ENCODE assay signal across 16 cellular contexts in the genomic region with DNA sequence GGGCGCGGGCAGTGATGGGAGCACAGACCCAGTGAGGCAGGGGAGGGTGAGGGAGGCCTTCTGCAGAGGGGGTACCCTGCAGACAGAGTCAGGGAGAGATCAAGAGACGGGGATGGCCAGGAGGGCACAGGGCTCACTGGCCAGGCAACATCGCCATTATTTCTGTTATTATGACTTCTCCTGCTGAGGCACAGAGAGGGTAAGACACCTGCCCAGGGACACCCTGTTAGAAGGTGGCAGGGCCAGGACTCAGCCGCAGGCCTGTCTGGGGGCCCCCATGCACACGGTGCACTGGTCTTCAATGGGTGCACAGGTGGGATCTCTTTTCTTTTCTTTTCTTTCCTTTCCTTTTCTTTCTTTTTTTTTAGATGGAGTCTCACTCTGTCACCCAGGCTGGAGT. TPM values are rescaled to one million over a fixed set of nuclear protein-coding genes. Genes with fewer than 3 reads are reported as not detected.
DNase-seq lines count a peak whose midpoint lies in the region; ATAC-seq and TF ChIP-seq lines count a peak whose summit lies in the region.
"Had no signal": no experiment of that assay in that cellular context is flagged by ENCODE, and none has a peak within 500 bp of the region (broad histone marks: within the 10 kb centered on the region; RNA-seq: fewer than 3 reads in every experiment).

No MANE protein-coding gene starts in this region.

- no peak overlapping the region for H3K4me3 Mint-ChIP-seq in chondrocyte (ENCODE audit: unreplicated experiment)

- H3K4me1 ChIP-seq in IMR-90 (ENCODE audit: control insufficient read depth, insufficient read depth, low read length) (peaks cover 9% of the 10 kb centered on the region), neuronal stem cell (ENCODE audit: control insufficient read depth in 2 of 2, insufficient read depth in 1 of 2, low read depth in 1 of 2, low read length in 2 of 2) (peaks cover 5 to 19% of the 10 kb centered on the region in 2 donors)
- H3K4me1 ChIP-seq: HAP-1 had no signal

- CTCF ChIA-PET in IMR-90 (lab: Yijun Ruan, JAX), result no interaction called here

- H3K23ac ChIP-seq in IMR-90 (ENCODE audit: low read depth, low read length), result no peak overlapping the region
- peak overlapping the region; percentile 57 for H3K23ac ChIP-seq in neuronal stem cell (ENCODE audit: low read depth, low read length, poor library complexity)

- H3K27me3 Mint-ChIP-seq in chondrocyte (ENCODE audit: low read depth), result no peaks in the 10 kb centered on the region

- H2BK12ac ChIP-seq in neuronal stem cell (ENCODE audit: low read length), result no peak overlapping the region

- dilution Hi-C loops in IMR-90 (cut with HindIII; ENCODE audit: low sequenced_read_pairs, unreplicated experiment), result no loop called here

- no peak for TF ChIP-seq RAD21 in IMR-90 (IDR thresholded peaks at IDR 0.05; ENCODE audit: low read length)

- no peaks in the 10 kb centered on the region for H3K36me3 Mint-ChIP-seq in chondrocyte (ENCODE audit: low read depth)
- H3K36me3 Mint-ChIP-seq: CD14-positive monocyte had no signal

- TF ChIP-seq CTCF in C4-2B (conservative IDR thresholded peaks at IDR 0.05) (no peak), IMR-90 (conservative IDR thresholded peaks at IDR 0.05; ENCODE audit: low read depth, low read length) (no peak), chondrocyte (IDR thresholded peaks at IDR 0.05) (no peak), GM13976 (IDR thresholded peaks at IDR 0.05; ENCODE audit: borderline replicate concordance, control extremely low read depth, extremely low read depth, insufficient read depth, missing control alignments) (no peak)

- H3K36me3 ChIP-seq in IMR-90 (ENCODE audit: control insufficient read depth, insufficient read depth, low read length) (no peaks in the 10 kb centered on the region), neuronal stem cell (replicated peaks in 1 of 2; ENCODE audit: control insufficient read depth in 2 of 2, insufficient read depth in 2 of 2, low read length in 2 of 2) (no peaks in the 10 kb centered on the region)
- H3K36me3 ChIP-seq: HAP-1 had no signal

- no peak for DNase-seq in IMR-90
- no peak for DNase-seq in chondrocyte (ENCODE audit: low spot score)
- no peak for DNase-seq in neuronal stem cell (ENCODE audit: low spot score)
- DNase-seq in NK-92 treated with Interleukin-12 subunit alpha and Interleukin-12 subunit beta, amount 100 ng/mL, for 24 hours (lab: John Stamatoyannopoulos, UW), result no peak
- no peak for DNase-seq in GM13976 (ENCODE audit: low spot score)
- DNase-seq in activated gamma-delta T cell treated with Interleukin-2 at 50 U/mL for 16 hours, result no peak
- DNase-seq: AML-193, DMS79 treated with DMSO at 0.1 percent for 48 hours, NCI-H1105, NCI-H2081 treated with DMSO at 0.1 percent for 48 hours, SHP77 treated with DMSO at 0.1 percent for 48 hours had no signal

- no peak overlapping the region for H3K4me3 ChIP-seq in IMR-90 (ENCODE audit: insufficient read depth, low read depth, low read length)
- no peak overlapping the region for H3K4me3 ChIP-seq in neuronal stem cell (ENCODE audit: low read length in 2 of 2)
- H3K4me3 ChIP-seq: HAP-1 had no signal

- H3K9me1 ChIP-seq in IMR-90 (ENCODE audit: insufficient read depth, low read length), result peaks cover 10% of the 10 kb centered on the region

- no peaks in the 10 kb centered on the region; the same call in 1 of the 2 replicates for H3K27me3 ChIP-seq in IMR-90 (ENCODE audit: control insufficient read depth, insufficient read depth, low read length)
- peaks cover 0 to 3% (median 0%) of the 10 kb centered on the region in 3 experiments for H3K27me3 ChIP-seq in neuronal stem cell (ENCODE audit: control insufficient read depth in 3 of 3, insufficient read depth in 3 of 3, low read depth in 1 of 3, low read length in 3 of 3)

- 0 out of 4 replicates have a peak, but pooled peaks cover 0 to 4% of the 10 kb centered on the region in 2 experiments for H3K79me1 ChIP-seq in IMR-90 (ENCODE audit: low read depth in 1 of 2, low read length in 2 of 2)
- H3K79me1 ChIP-seq in neuronal stem cell (ENCODE audit: low read depth, low read length), result no peaks in the 10 kb centered on the region

- H3K4me1 Mint-ChIP-seq in chondrocyte (ENCODE audit: low read depth), result peaks cover 30% of the 10 kb centered on the region

- no peak overlapping the region for H3K56ac ChIP-seq in IMR-90 (ENCODE audit: extremely low read depth, insufficient read depth, low read length)

- H3K9me3 ChIP-seq in IMR-90 (ENCODE audit: control insufficient read depth, insufficient read depth, low read length) (no peaks in the 10 kb centered on the region), neuronal stem cell (replicated peaks in 1 of 2; ENCODE audit: control insufficient read depth in 2 of 2, insufficient read depth in 1 of 2, low read depth in 1 of 2, low read length in 2 of 2) (no peaks in the 10 kb centered on the region)
- H3K9me3 ChIP-seq: HAP-1 had no signal

- peak overlapping the region; percentile 91 for H2AK9ac ChIP-seq in IMR-90 (replicated peaks; ENCODE audit: low read depth, low read length, poor library complexity)

- 100% methylated on average over 2 of the region's 6 CpGs; no CpG with 5 or more reads in 1 of the 2 experiments for WGBS in IMR-90 (ENCODE audit: extremely low coverage in 2 of 2, insufficient read length in 1 of 2), 2 experiments
- no CpG with 5 or more reads among the region's 6 CpGs for WGBS in neuronal stem cell (ENCODE audit: extremely low coverage in 2 of 2, insufficient read length in 2 of 2, insufficient replicate concordance in 1 of 2), 2 donors

- no peaks in the 10 kb centered on the region for H3K9me3 Mint-ChIP-seq in chondrocyte (ENCODE audit: low read depth)

- peak overlapping the region; percentile 86 for H3K4ac ChIP-seq in IMR-90 (ENCODE audit: low read depth, low read length)
- H3K4ac ChIP-seq in neuronal stem cell (ENCODE audit: low read length), result no peak overlapping the region

- H3K14ac ChIP-seq in IMR-90 (replicated peaks; ENCODE audit: low read depth, low read length) (peak overlapping the region; percentile 28; the same call in 1 of the 2 replicates), neuronal stem cell (ENCODE audit: low read length) (peak overlapping the region; percentile 66)

- H2BK20ac ChIP-seq in IMR-90 (ENCODE audit: low read depth, low read length), result peak overlapping the region; percentile 92

- peak overlapping the region; percentile 6; the same call in 1 of the 2 replicates for H3K27ac ChIP-seq in C4-2B
- no peak overlapping the region for H3K27ac ChIP-seq in IMR-90 (ENCODE audit: insufficient read depth, low read length)
- H3K27ac ChIP-seq in neuronal stem cell (replicated peaks; ENCODE audit: low read length), result no peak overlapping the region

- ATAC-seq in IMR-90 (ENCODE audit: low read depth), result no peak
- ATAC-seq in GM21423 (IDR thresholded peaks at IDR 0.05; ENCODE audit: unreplicated experiment), result no peak

- H2AK5ac ChIP-seq in IMR-90 (ENCODE audit: low read depth, low read length), result peak overlapping the region; percentile 67
- H2AK5ac ChIP-seq in neuronal stem cell (ENCODE audit: low read depth, low read length), result peak overlapping the region; percentile 74

- H3K18ac ChIP-seq in IMR-90 (ENCODE audit: low read depth, low read length) (peak overlapping the region; percentile 87), neuronal stem cell (ENCODE audit: low read length) (peak overlapping the region; percentile 84)

- H2BK15ac ChIP-seq in IMR-90 (ENCODE audit: low read depth, low read length) (peak overlapping the region; percentile 77; the same call in 2 of the 3 replicates), neuronal stem cell (ENCODE audit: low read length) (no peak overlapping the region)

- H2AFZ ChIP-seq in IMR-90 (replicated peaks; ENCODE audit: low read length, poor library complexity) (peak overlapping the region; percentile 24), neuronal stem cell (ENCODE audit: low read length) (no peak overlapping the region)

- no peaks in the 10 kb centered on the region for H4K20me1 ChIP-seq in IMR-90 (ENCODE audit: insufficient read depth, low read length)

- H3K27ac Mint-ChIP-seq in chondrocyte (ENCODE audit: unreplicated experiment), result peak overlapping the region; percentile 96

- H4K5ac ChIP-seq in IMR-90 (ENCODE audit: low read depth, low read length), result peak overlapping the region; percentile 98; the same call in 1 of the 2 replicates

- no TSS peak for BruUV-seq in IMR-90 (replicated peaks; lab: Mats Ljungman, UMichigan)

- POLR2A ChIA-PET in IMR-90 (lab: Charles Lee; ENCODE audit: unreplicated experiment), result no interaction called here

- in situ Hi-C loops in IMR-90 (cut with MboI; ENCODE audit: low sequenced_read_pairs), result no loop called here
- in situ Hi-C loops in GM13976 (cut with MboI; ENCODE audit: low sequenced_read_pairs, unreplicated experiment), result no loop called here

- intact Hi-C loops in IMR-90 (cut with micrococcal nuclease), result no loop called here

- H2BK120ac ChIP-seq in IMR-90 (ENCODE audit: low read depth, low read length) (peak overlapping the region; percentile 100), neuronal stem cell (ENCODE audit: low read depth, low read length) (no peak overlapping the region)

- H2BK5ac ChIP-seq in IMR-90 (ENCODE audit: low read depth, low read length, poor library complexity, severe bottlenecking), result peak overlapping the region; percentile 62
- H2BK5ac ChIP-seq in neuronal stem cell (ENCODE audit: low read length), result no peak overlapping the region

- H3K4me2 ChIP-seq in IMR-90 (ENCODE audit: low read depth, low read length) (no peak overlapping the region), neuronal stem cell (ENCODE audit: insufficient read depth, low read length, poor library complexity, severe bottlenecking) (no peak overlapping the region)

- peak overlapping the region; percentile 99 for H4K91ac ChIP-seq in IMR-90 (ENCODE audit: insufficient read depth, low read depth, low read length)
- H4K91ac ChIP-seq in neuronal stem cell (ENCODE audit: low read depth, low read length, poor library complexity), result no peak overlapping the region

- H4K8ac ChIP-seq in IMR-90 (ENCODE audit: low read depth in 2 of 2, low read length in 2 of 2), result peak overlapping the region; percentile 92 to 95; a peak in 2 of 4 replicates
- no peak overlapping the region for H4K8ac ChIP-seq in neuronal stem cell (ENCODE audit: low read depth, low read length)

- H3K9ac ChIP-seq in IMR-90 (ENCODE audit: low read depth, low read length), result no peak overlapping the region
- no peak overlapping the region for H3K9ac ChIP-seq in neuronal stem cell (ENCODE audit: low read depth, low read length, poor library complexity)

- TF ChIP-seq POLR2A in IMR-90 (IDR thresholded peaks at IDR 0.05; ENCODE audit: low read depth, low read length), result no peak

RNA-seq across cellular contexts. Expression of a gene that starts 15.8 kb away (rescaled TPM):
- 8.8 and 13.3 TPM in 2 replicates for total RNA-seq in IMR-90 (2012; rRNA removed)
- polyA plus RNA-seq in IMR-90 (2012; rRNA removed), result 22.1 and 24.2 TPM in 2 replicates
- 7.3 and 27.7 TPM in 2 replicates for polyA plus RNA-seq in IMR-90 (2012; cell fraction: cytosol; rRNA removed)
- 8.6 and 17.4 TPM in 2 replicates for polyA plus RNA-seq in IMR-90 (2012; cell fraction: nucleus; rRNA removed; ENCODE audit: low replicate concordance)
- 15.5 to 16.7 TPM (median 16.2 TPM) in 3 replicates for total RNA-seq in chondrocyte
- 13.1 TPM for polyA plus RNA-seq in neuronal stem cell (2013, experiment 1 of 2)
- 12.4 TPM for polyA plus RNA-seq in neuronal stem cell (2013, experiment 2 of 2)

RNA-seq across cellular contexts. Expression of a gene that starts 22.1 kb away (rescaled TPM):
- total RNA-seq in IMR-90 (2012; rRNA removed), result 31.7 and 64.2 TPM in 2 replicates
- polyA plus RNA-seq in IMR-90 (2012; rRNA removed), result 41.7 and 47.0 TPM in 2 replicates
- 21.2 and 35.5 TPM in 2 replicates for polyA plus RNA-seq in IMR-90 (2012; cell fraction: cytosol; rRNA removed)
- 7.2 and 19.4 TPM in 2 replicates for polyA plus RNA-seq in IMR-90 (2012; cell fraction: nucleus; rRNA removed; ENCODE audit: low replicate concordance)
- total RNA-seq in chondrocyte, result 44.7 to 52.9 TPM (median 46.5 TPM) in 3 replicates
- polyA plus RNA-seq in neuronal stem cell (2013, experiment 1 of 2), result 58.3 TPM
- polyA plus RNA-seq in neuronal stem cell (2013, experiment 2 of 2), result 58.9 TPM

RNA-seq across cellular contexts. Expression of a gene that starts 38.1 kb away (rescaled TPM):
- total RNA-seq in IMR-90 (2012; rRNA removed), result not detected in 2 replicates
- not detected in 2 replicates for polyA plus RNA-seq in IMR-90 (2012; rRNA removed)
- not detected in 2 replicates for polyA plus RNA-seq in IMR-90 (2012; cell fraction: cytosol; rRNA removed)
- polyA plus RNA-seq in IMR-90 (2012; cell fraction: nucleus; rRNA removed; ENCODE audit: low replicate concordance), result 0.06 TPM in 1 of 2 replicates, not detected in the other
- 0.95 to 1.1 TPM in 2 of 3 replicates, not detected in the other for total RNA-seq in chondrocyte
- 0.32 TPM for polyA plus RNA-seq in neuronal stem cell (2013, experiment 1 of 2)
- polyA plus RNA-seq in neuronal stem cell (2013, experiment 2 of 2), result not detected
- total RNA-seq: LHCN-M2 had no signal

RNA-seq across cellular contexts. Expression of a gene that starts 50.7 kb away (rescaled TPM):
- total RNA-seq in IMR-90 (2012; rRNA removed) (19.5 and 23.1 TPM in 2 replicates), chondrocyte (24.7 to 27.4 TPM (median 26.2 TPM) in 3 replicates)
- 5.8 and 6.8 TPM in 2 replicates for polyA plus RNA-seq in IMR-90 (2012; rRNA removed)
- 1.8 and 4.3 TPM in 2 replicates for polyA plus RNA-seq in IMR-90 (2012; cell fraction: cytosol; rRNA removed)
- polyA plus RNA-seq in IMR-90 (2012; cell fraction: nucleus; rRNA removed; ENCODE audit: low replicate concordance), result 3.7 and 10.2 TPM in 2 replicates
- polyA plus RNA-seq in neuronal stem cell (2013, experiment 1 of 2), result 19.1 TPM
- 19.2 TPM for polyA plus RNA-seq in neuronal stem cell (2013, experiment 2 of 2)
